Comparison of ENCODE assay signal across 33 cellular contexts in the genomic region with DNA sequence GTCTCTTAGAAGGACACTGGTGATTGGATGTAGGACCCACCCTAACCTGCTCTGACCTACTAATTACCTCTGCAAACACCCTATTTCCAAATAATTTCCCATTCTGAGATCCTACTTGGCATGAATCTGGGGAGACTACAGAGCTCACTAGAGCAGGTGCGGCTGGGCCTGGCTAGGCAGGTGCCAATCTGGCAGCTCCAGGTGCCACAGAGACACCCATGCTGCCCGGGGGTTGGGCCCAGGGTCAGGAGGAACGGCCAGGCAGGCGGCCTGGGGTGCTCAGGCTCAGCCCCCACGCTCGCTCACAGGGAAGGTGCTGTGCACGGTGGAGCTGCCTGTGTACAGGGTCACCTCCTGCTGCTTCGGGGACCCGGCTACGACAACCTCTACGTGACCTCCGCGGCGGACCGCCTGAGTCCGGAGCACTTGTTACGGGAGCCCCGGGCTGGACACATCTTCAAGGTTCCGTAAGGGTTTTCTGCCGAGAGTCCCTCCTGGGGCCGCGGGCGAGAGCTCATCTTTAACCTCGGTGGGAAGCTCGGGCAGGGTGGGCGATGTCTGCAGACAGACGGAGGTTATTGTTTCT. TPM values are rescaled to one million over a fixed set of nuclear protein-coding genes. Genes with fewer than 3 reads are reported as not detected.
DNase-seq lines count a peak whose midpoint lies in the region; ATAC-seq, FAIRE-seq and TF ChIP-seq lines count a peak whose summit lies in the region.
"Had no signal": no experiment of that assay in that cellular context is flagged by ENCODE, and none has a peak within 500 bp of the region (broad histone marks: within the 10 kb centered on the region; RNA-seq: fewer than 3 reads in every experiment).

No MANE protein-coding gene starts in this region.

- DNase-seq in activated naive CD8-positive, alpha-beta T cell treated with anti-CD3 and anti-CD28 coated beads, Interleukin-2, amount 50 U/mL, for 24 hours: no peak
- DNase-seq in activated naive CD8-positive, alpha-beta T cell treated with anti-CD3 and anti-CD28 coated beads for 36 hours: no peak
- DNase-seq in endodermal cell: peak; percentile 18
- DNase-seq in omental fat pad (ENCODE audit: low spot score): peak; percentile 17
- no peak for DNase-seq in 8988T
- no peak for DNase-seq in CD1c-positive myeloid dendritic cell (ENCODE audit: extremely low spot score)
- DNase-seq in GM19239 (ENCODE audit: insufficient read length, low spot score): no peak
- DNase-seq: activated T-cell treated with anti-CD3 and anti-CD28 coated beads, Interleukin-2, amount 50 U/mL, for 4 hours; adrenal gland; dermis blood vessel endothelial cell; EL; foreskin melanocyte; KG1; MG63; natural killer cell; NCI-H1105; NCI-H187 treated with DMSO at 0.1 percent for 48 hours; NCI-H2171; NCI-H524; NK-92 treated with Interleukin-12 subunit alpha and Interleukin-12 subunit beta, amount 100 ng/mL, for 24 hours; occipital lobe; PC-3; Right ventricle myocardium superior; stimulated activated naive CD8-positive, alpha-beta T cell treated with anti-CD3 and anti-CD28 coated beads, Interleukin-15, Interleukin-2, amounts not matched to agents 100 U/mL and 50 U/mL, for 24 hours; T-helper 2 cell; testis; uterus had no signal

- no peaks in the 10 kb centered on the region for H3K4me1 Mint-ChIP-seq in activated naive CD8-positive, alpha-beta T cell treated with anti-CD3 and anti-CD28 coated beads, Interleukin-2, amount 50 U/mL, for 24 hours
- peaks cover 10% of the 10 kb centered on the region for H3K4me1 Mint-ChIP-seq in activated naive CD8-positive, alpha-beta T cell treated with anti-CD3 and anti-CD28 coated beads for 36 hours
- H3K4me1 Mint-ChIP-seq in endodermal cell: peaks cover 15% of the 10 kb centered on the region

- no peak overlapping the region for H3K4me3 ChIP-seq in endodermal cell (ENCODE audit: low read length)
- H3K4me3 ChIP-seq: adrenal gland, heart left ventricle, MG63, skin epidermis, testis, uterus had no signal

- H3K9me3 Mint-ChIP-seq in activated naive CD8-positive, alpha-beta T cell treated with anti-CD3 and anti-CD28 coated beads, Interleukin-2, amount 50 U/mL, for 24 hours: peaks cover 8% of the 10 kb centered on the region
- H3K9me3 Mint-ChIP-seq in activated naive CD8-positive, alpha-beta T cell treated with anti-CD3 and anti-CD28 coated beads for 36 hours: peaks cover 8% of the 10 kb centered on the region
- peaks cover 16% of the 10 kb centered on the region for H3K9me3 Mint-ChIP-seq in endodermal cell
- H3K9me3 Mint-ChIP-seq: activated T-cell treated with anti-CD3 and anti-CD28 coated beads, Interleukin-2, amount 50 U/mL, for 4 hours; natural killer cell had no signal

- no peak overlapping the region for H3K27ac Mint-ChIP-seq in activated naive CD8-positive, alpha-beta T cell treated with anti-CD3 and anti-CD28 coated beads, Interleukin-2, amount 50 U/mL, for 24 hours
- no peak overlapping the region for H3K27ac Mint-ChIP-seq in activated naive CD8-positive, alpha-beta T cell treated with anti-CD3 and anti-CD28 coated beads for 36 hours
- no peak overlapping the region for H3K27ac Mint-ChIP-seq in endodermal cell
- H3K27ac Mint-ChIP-seq: natural killer cell had no signal

- no peaks in the 10 kb centered on the region for H3K36me3 Mint-ChIP-seq in activated naive CD8-positive, alpha-beta T cell treated with anti-CD3 and anti-CD28 coated beads, Interleukin-2, amount 50 U/mL, for 24 hours (ENCODE audit: low read depth)
- peaks cover 5% of the 10 kb centered on the region for H3K36me3 Mint-ChIP-seq in activated naive CD8-positive, alpha-beta T cell treated with anti-CD3 and anti-CD28 coated beads for 36 hours
- no peaks in the 10 kb centered on the region for H3K36me3 Mint-ChIP-seq in endodermal cell (ENCODE audit: low read depth)
- H3K36me3 Mint-ChIP-seq: natural killer cell had no signal

- TF ChIP-seq CTCF in endodermal cell (conservative IDR thresholded peaks at IDR 0.05) (no peak), omental fat pad (IDR thresholded peaks at IDR 0.05) (no peak)

- H3K4me3 Mint-ChIP-seq in activated naive CD8-positive, alpha-beta T cell treated with anti-CD3 and anti-CD28 coated beads, Interleukin-2, amount 50 U/mL, for 24 hours: no peak overlapping the region
- no peak overlapping the region for H3K4me3 Mint-ChIP-seq in activated naive CD8-positive, alpha-beta T cell treated with anti-CD3 and anti-CD28 coated beads for 36 hours
- H3K4me3 Mint-ChIP-seq in endodermal cell: no peak overlapping the region
- H3K4me3 Mint-ChIP-seq: activated T-cell treated with anti-CD3 and anti-CD28 coated beads, Interleukin-2, amount 50 U/mL, for 4 hours; central memory CD8-positive, alpha-beta T cell; natural killer cell had no signal

- no peak for FAIRE-seq in GM19239 (lab: Jason Lieb, UNC)
- FAIRE-seq: endometrium had no signal

- H3K9me3 ChIP-seq in endodermal cell (ENCODE audit: control insufficient read depth, low read length): peaks cover 14% of the 10 kb centered on the region
- H3K9me3 ChIP-seq: adrenal gland, heart left ventricle, MG63, testis, uterus had no signal

- peak; percentile 38 for ATAC-seq in activated naive CD8-positive, alpha-beta T cell treated with anti-CD3 and anti-CD28 coated beads, Interleukin-2, amount 50 U/mL, for 24 hours
- no peak for ATAC-seq in omental fat pad (ENCODE audit: low FRiP score)
- ATAC-seq: activated CD4-positive, CD25-positive, alpha-beta regulatory T cell treated with anti-CD3 and anti-CD28 coated beads, Interleukin-2, amount 50 U/mL, for 24 hours; activated T-cell treated with anti-CD3 and anti-CD28 coated beads, Interleukin-2, amount 50 U/mL, for 4 hours; heart left ventricle; PC-3; SK-N-SH treated with all-trans-retinoic acid at 6 μM for 48 hours; stimulated activated naive CD8-positive, alpha-beta T cell treated with anti-CD3 and anti-CD28 coated beads, Interleukin-15, Interleukin-2, amounts not matched to agents 100 U/mL and 50 U/mL, for 24 hours had no signal

- H3K4me1 ChIP-seq in endodermal cell (ENCODE audit: control insufficient read depth, insufficient read depth, low read length): no peaks in the 10 kb centered on the region
- H3K4me1 ChIP-seq: adrenal gland, heart left ventricle, testis, uterus had no signal

- no peak overlapping the region for H3K9ac ChIP-seq in endodermal cell (ENCODE audit: extremely low read depth, low read length, poor library complexity, severe bottlenecking)

- H3K36me3 ChIP-seq in endodermal cell (ENCODE audit: control insufficient read depth, insufficient read depth, low read length): no peaks in the 10 kb centered on the region
- H3K36me3 ChIP-seq: adrenal gland, heart left ventricle, MG63, uterus had no signal

- H3K27ac ChIP-seq in endodermal cell (ENCODE audit: low read depth, low read length): no peak overlapping the region
- H3K27ac ChIP-seq: adrenal gland, heart left ventricle, skin epidermis, testis, uterus had no signal

- no peaks in the 10 kb centered on the region for H3K27me3 Mint-ChIP-seq in activated naive CD8-positive, alpha-beta T cell treated with anti-CD3 and anti-CD28 coated beads, Interleukin-2, amount 50 U/mL, for 24 hours
- no peaks in the 10 kb centered on the region for H3K27me3 Mint-ChIP-seq in activated naive CD8-positive, alpha-beta T cell treated with anti-CD3 and anti-CD28 coated beads for 36 hours
- H3K27me3 Mint-ChIP-seq in endodermal cell (ENCODE audit: insufficient read depth): no peaks in the 10 kb centered on the region
- H3K27me3 Mint-ChIP-seq: central memory CD8-positive, alpha-beta T cell had no signal

- no peaks in the 10 kb centered on the region for H3K27me3 ChIP-seq in endodermal cell (ENCODE audit: control insufficient read depth, insufficient read depth, low read length, poor library complexity, severe bottlenecking)
- H3K27me3 ChIP-seq: adrenal gland, MG63, testis, uterus had no signal

- 92 to 95% methylated on average over 26 to 27 of the region's 27 CpGs for WGBS in endodermal cell (ENCODE audit: insufficient coverage in 1 of 2, insufficient read length in 1 of 2), 2 experiments

RNA-seq across cellular contexts. Expression of a gene that starts 26.5 kb away (rescaled TPM):
- 10 to 100 TPM; 43.1 to 43.8 TPM for total RNA-seq in activated naive CD8-positive, alpha-beta T cell treated with anti-CD3 and anti-CD28 coated beads for 36 hours
- total RNA-seq in endodermal cell (10 to 100 TPM; 70.3 to 96.9 TPM), omental fat pad (10 to 100 TPM; 12.8 to 32.3 (median 21.9) TPM)
- polyA plus RNA-seq in endodermal cell (2013, experiment 1 of 2): 63.9 TPM
- 64.7 TPM for polyA plus RNA-seq in endodermal cell (2013, experiment 2 of 2)

Comparison
In these comparisons a context has a peak if more than half of its experiments do, and no peak if none do; other contexts are left out.
1. DNase-seq: peak in endodermal cell (single experiment) and omental fat pad (single experiment); none in activated naive CD8-positive, alpha-beta T cell treated with anti-CD3 and anti-CD28 coated beads, Interleukin-2, amount 50 U/mL, for 24 hours (single experiment), activated naive CD8-positive, alpha-beta T cell treated with anti-CD3 and anti-CD28 coated beads for 36 hours (single experiment), 8988T (single experiment), CD1c-positive myeloid dendritic cell (single experiment) and GM19239 (single experiment).